In the genomic region with DNA sequence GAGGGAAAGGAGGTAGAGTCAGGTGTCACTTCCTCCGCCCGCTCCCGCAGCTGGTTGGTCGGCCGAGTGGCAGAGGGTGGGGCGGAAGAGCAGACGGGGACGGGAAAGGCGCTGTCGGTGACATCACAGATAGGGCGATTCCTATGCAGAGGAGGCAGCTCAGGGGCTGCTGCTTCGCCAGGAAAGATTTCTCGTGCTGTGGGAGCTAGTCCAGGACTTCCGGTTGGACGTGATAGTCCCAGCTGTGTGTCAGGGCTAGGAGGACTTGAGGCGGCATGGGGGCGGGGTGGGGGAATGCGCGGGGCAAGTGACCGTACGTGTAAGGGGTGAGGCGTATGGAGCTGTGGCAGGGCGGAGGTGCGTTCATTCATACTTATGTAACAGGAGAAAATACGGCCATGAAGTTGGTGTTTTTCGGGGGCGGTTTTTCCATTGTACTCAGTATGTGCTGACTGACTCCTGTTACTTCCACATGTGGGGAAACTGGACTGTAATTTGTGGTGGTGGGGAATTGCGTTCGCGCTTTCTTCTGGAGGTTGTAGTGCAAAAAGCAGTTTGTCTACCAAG, we compare ENCODE assay signal across 2 cellular contexts.
A peak's percentile ranks its signal among the peaks of the same experiment; 100 is the strongest.
TF ChIP-seq lines count a peak whose summit lies in the region.

No MANE protein-coding gene starts in this region.

TF ChIP-seq in WTC11, 78 proteins besides CTCF, POLR2A, EP300 and RAD21 (continued from another document):
- TF ChIP-seq, protein P1, sequence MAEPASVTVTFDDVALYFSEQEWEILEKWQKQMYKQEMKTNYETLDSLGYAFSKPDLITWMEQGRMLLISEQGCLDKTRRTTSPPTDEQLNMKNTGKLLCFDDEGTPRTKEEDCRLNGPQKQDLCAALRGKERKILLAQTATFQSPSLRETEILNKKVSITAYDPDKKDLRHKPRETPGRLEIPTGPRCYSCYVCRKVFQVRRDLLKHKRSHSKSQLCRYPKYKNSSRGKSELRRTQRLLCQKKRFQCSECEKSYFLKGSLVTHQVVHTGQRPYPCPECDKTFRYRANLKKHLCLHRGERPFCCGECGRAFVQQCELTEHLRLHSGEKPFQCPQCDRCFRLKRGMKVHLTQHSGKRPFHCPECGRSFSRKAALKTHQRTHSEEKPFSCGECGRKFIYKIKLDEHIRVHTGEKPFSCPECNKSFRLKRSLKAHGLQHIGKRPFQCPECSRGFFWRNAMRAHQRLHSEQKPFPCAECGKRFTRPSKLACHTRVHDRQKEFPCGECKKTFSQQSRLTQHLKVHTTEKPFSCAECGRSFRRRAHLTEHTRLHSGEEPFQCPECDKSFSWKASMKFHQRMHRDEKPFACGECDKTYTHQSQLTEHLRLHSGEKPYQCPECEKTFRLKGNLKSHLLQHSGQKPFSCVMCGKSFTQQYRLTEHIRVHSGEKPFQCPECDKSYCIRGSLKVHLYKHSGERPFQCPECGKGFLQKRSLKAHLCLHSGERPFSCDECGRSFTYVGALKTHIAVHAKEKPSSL (CRISPR knock-in tag; conservative IDR thresholded peaks at IDR 0.05), result peak; percentile 80; the same call in 1 of the 2 replicates
- TF ChIP-seq, protein P2, sequence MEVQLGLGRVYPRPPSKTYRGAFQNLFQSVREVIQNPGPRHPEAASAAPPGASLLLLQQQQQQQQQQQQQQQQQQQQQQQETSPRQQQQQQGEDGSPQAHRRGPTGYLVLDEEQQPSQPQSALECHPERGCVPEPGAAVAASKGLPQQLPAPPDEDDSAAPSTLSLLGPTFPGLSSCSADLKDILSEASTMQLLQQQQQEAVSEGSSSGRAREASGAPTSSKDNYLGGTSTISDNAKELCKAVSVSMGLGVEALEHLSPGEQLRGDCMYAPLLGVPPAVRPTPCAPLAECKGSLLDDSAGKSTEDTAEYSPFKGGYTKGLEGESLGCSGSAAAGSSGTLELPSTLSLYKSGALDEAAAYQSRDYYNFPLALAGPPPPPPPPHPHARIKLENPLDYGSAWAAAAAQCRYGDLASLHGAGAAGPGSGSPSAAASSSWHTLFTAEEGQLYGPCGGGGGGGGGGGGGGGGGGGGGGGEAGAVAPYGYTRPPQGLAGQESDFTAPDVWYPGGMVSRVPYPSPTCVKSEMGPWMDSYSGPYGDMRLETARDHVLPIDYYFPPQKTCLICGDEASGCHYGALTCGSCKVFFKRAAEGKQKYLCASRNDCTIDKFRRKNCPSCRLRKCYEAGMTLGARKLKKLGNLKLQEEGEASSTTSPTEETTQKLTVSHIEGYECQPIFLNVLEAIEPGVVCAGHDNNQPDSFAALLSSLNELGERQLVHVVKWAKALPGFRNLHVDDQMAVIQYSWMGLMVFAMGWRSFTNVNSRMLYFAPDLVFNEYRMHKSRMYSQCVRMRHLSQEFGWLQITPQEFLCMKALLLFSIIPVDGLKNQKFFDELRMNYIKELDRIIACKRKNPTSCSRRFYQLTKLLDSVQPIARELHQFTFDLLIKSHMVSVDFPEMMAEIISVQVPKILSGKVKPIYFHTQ (CRISPR knock-in tag; IDR thresholded peaks at IDR 0.05), result peak; percentile 83; the same call in 1 of the 2 replicates
- TF ChIP-seq EMX1 (CRISPR knock-in tag; IDR thresholded peaks at IDR 0.05), result peak; percentile 87
- TF ChIP-seq ZNF671 (CRISPR knock-in tag; IDR thresholded peaks at IDR 0.05), result peak; percentile 85; the same call in 1 of the 2 replicates
- TF ChIP-seq, protein P3, sequence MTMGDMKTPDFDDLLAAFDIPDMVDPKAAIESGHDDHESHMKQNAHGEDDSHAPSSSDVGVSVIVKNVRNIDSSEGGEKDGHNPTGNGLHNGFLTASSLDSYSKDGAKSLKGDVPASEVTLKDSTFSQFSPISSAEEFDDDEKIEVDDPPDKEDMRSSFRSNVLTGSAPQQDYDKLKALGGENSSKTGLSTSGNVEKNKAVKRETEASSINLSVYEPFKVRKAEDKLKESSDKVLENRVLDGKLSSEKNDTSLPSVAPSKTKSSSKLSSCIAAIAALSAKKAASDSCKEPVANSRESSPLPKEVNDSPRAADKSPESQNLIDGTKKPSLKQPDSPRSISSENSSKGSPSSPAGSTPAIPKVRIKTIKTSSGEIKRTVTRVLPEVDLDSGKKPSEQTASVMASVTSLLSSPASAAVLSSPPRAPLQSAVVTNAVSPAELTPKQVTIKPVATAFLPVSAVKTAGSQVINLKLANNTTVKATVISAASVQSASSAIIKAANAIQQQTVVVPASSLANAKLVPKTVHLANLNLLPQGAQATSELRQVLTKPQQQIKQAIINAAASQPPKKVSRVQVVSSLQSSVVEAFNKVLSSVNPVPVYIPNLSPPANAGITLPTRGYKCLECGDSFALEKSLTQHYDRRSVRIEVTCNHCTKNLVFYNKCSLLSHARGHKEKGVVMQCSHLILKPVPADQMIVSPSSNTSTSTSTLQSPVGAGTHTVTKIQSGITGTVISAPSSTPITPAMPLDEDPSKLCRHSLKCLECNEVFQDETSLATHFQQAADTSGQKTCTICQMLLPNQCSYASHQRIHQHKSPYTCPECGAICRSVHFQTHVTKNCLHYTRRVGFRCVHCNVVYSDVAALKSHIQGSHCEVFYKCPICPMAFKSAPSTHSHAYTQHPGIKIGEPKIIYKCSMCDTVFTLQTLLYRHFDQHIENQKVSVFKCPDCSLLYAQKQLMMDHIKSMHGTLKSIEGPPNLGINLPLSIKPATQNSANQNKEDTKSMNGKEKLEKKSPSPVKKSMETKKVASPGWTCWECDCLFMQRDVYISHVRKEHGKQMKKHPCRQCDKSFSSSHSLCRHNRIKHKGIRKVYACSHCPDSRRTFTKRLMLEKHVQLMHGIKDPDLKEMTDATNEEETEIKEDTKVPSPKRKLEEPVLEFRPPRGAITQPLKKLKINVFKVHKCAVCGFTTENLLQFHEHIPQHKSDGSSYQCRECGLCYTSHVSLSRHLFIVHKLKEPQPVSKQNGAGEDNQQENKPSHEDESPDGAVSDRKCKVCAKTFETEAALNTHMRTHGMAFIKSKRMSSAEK (CRISPR knock-in tag; IDR thresholded peaks at IDR 0.05; ENCODE audit: borderline replicate concordance), result peak; percentile 89
- peak; percentile 95 for TF ChIP-seq NFATC4 (CRISPR knock-in tag; IDR thresholded peaks at IDR 0.05)
- TF ChIP-seq PRRX2 (CRISPR knock-in tag; IDR thresholded peaks at IDR 0.05), result peak; percentile 91
- TF ChIP-seq, protein P4, sequence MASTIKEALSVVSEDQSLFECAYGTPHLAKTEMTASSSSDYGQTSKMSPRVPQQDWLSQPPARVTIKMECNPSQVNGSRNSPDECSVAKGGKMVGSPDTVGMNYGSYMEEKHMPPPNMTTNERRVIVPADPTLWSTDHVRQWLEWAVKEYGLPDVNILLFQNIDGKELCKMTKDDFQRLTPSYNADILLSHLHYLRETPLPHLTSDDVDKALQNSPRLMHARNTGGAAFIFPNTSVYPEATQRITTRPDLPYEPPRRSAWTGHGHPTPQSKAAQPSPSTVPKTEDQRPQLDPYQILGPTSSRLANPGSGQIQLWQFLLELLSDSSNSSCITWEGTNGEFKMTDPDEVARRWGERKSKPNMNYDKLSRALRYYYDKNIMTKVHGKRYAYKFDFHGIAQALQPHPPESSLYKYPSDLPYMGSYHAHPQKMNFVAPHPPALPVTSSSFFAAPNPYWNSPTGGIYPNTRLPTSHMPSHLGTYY (CRISPR knock-in tag; IDR thresholded peaks at IDR 0.05), result 0 out of 2 replicates have a peak, but pooled peaks have one; percentile 77

TF ChIP-seq in GM12878, 131 proteins besides CTCF, POLR2A, EP300 and RAD21:
- TF ChIP-seq, protein P5, sequence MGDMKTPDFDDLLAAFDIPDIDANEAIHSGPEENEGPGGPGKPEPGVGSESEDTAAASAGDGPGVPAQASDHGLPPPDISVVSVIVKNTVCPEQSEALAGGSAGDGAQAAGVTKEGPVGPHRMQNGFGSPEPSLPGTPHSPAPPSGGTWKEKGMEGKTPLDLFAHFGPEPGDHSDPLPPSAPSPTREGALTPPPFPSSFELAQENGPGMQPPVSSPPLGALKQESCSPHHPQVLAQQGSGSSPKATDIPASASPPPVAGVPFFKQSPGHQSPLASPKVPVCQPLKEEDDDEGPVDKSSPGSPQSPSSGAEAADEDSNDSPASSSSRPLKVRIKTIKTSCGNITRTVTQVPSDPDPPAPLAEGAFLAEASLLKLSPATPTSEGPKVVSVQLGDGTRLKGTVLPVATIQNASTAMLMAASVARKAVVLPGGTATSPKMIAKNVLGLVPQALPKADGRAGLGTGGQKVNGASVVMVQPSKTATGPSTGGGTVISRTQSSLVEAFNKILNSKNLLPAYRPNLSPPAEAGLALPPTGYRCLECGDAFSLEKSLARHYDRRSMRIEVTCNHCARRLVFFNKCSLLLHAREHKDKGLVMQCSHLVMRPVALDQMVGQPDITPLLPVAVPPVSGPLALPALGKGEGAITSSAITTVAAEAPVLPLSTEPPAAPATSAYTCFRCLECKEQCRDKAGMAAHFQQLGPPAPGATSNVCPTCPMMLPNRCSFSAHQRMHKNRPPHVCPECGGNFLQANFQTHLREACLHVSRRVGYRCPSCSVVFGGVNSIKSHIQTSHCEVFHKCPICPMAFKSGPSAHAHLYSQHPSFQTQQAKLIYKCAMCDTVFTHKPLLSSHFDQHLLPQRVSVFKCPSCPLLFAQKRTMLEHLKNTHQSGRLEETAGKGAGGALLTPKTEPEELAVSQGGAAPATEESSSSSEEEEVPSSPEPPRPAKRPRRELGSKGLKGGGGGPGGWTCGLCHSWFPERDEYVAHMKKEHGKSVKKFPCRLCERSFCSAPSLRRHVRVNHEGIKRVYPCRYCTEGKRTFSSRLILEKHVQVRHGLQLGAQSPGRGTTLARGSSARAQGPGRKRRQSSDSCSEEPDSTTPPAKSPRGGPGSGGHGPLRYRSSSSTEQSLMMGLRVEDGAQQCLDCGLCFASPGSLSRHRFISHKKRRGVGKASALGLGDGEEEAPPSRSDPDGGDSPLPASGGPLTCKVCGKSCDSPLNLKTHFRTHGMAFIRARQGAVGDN (IDR thresholded peaks at IDR 0.05), result peak; percentile 64; the same call in 1 of the 2 replicates
- TF ChIP-seq ZBED1 (IDR thresholded peaks at IDR 0.05; ENCODE audit: borderline replicate concordance) (peak; percentile 95), SMAD1 (IDR thresholded peaks at IDR 0.05; ENCODE audit: low read depth, partially characterized antibody) (peak; percentile 87), CBFB (IDR thresholded peaks at IDR 0.05; ENCODE audit: low read depth) (peak; percentile 86), SMAD5 (IDR thresholded peaks at IDR 0.05; ENCODE audit: low read depth) (peak; percentile 93), BACH1 (IDR thresholded peaks at IDR 0.05; ENCODE audit: borderline replicate concordance) (peak; percentile 72; the same call in 1 of the 2 replicates), NBN (IDR thresholded peaks at IDR 0.05) (0 out of 2 replicates have a peak, but pooled peaks have one; percentile 31), POLR2AphosphoS5 (IDR thresholded peaks at IDR 0.05; ENCODE audit: low read length) (peak; percentile 87), IKZF2 (IDR thresholded peaks at IDR 0.05) (peak; percentile 58 to 59), BCL11A (IDR thresholded peaks at IDR 0.05; ENCODE audit: low read depth, low read length) (0 out of 2 replicates have a peak, but pooled peaks have one; percentile 6), TARDBP (IDR thresholded peaks at IDR 0.05; ENCODE audit: borderline replicate concordance) (peak; percentile 80; the same call in 1 of the 2 replicates), PML (IDR thresholded peaks at IDR 0.05; ENCODE audit: low read length) (peak; percentile 55; the same call in 1 of the 2 replicates)
- TF ChIP-seq, protein P6, sequence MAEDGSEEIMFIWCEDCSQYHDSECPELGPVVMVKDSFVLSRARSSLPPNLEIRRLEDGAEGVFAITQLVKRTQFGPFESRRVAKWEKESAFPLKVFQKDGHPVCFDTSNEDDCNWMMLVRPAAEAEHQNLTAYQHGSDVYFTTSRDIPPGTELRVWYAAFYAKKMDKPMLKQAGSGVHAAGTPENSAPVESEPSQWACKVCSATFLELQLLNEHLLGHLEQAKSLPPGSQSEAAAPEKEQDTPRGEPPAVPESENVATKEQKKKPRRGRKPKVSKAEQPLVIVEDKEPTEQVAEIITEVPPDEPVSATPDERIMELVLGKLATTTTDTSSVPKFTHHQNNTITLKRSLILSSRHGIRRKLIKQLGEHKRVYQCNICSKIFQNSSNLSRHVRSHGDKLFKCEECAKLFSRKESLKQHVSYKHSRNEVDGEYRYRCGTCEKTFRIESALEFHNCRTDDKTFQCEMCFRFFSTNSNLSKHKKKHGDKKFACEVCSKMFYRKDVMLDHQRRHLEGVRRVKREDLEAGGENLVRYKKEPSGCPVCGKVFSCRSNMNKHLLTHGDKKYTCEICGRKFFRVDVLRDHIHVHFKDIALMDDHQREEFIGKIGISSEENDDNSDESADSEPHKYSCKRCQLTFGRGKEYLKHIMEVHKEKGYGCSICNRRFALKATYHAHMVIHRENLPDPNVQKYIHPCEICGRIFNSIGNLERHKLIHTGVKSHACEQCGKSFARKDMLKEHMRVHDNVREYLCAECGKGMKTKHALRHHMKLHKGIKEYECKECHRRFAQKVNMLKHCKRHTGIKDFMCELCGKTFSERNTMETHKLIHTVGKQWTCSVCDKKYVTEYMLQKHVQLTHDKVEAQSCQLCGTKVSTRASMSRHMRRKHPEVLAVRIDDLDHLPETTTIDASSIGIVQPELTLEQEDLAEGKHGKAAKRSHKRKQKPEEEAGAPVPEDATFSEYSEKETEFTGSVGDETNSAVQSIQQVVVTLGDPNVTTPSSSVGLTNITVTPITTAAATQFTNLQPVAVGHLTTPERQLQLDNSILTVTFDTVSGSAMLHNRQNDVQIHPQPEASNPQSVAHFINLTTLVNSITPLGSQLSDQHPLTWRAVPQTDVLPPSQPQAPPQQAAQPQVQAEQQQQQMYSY (CRISPR knock-in tag; IDR thresholded peaks at IDR 0.05), result peak; percentile 84
- TF ChIP-seq, protein P7, sequence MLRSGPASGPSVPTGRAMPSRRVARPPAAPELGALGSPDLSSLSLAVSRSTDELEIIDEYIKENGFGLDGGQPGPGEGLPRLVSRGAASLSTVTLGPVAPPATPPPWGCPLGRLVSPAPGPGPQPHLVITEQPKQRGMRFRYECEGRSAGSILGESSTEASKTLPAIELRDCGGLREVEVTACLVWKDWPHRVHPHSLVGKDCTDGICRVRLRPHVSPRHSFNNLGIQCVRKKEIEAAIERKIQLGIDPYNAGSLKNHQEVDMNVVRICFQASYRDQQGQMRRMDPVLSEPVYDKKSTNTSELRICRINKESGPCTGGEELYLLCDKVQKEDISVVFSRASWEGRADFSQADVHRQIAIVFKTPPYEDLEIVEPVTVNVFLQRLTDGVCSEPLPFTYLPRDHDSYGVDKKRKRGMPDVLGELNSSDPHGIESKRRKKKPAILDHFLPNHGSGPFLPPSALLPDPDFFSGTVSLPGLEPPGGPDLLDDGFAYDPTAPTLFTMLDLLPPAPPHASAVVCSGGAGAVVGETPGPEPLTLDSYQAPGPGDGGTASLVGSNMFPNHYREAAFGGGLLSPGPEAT (IDR thresholded peaks at IDR 0.05; ENCODE audit: low read depth), result 0 out of 2 replicates have a peak, but pooled peaks have one; percentile 25
